Comparison of ENCODE assay signal across 24 cellular contexts in the genomic region with DNA sequence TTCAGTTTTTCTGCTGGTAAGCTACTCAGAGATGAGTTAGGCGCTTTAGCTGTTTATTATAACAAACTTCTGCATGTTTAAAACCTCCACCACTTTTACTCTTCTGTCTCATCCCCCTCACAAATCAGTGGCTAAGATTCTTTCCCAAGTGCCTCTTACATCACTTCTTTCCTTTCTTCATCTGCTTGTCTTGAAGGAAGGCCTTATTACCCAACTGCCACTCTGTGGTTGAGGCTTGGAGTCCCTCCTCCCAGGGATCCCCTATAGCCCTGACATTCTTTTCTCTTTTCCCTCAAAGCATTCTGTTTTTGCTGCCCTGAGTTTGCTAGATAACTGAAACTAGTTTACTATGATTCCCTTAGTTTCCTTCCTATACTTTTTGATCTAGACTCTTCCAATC. TPM values are rescaled to one million over a fixed set of nuclear protein-coding genes. Genes with fewer than 3 reads are reported as not detected.
DNase-seq lines count a peak whose midpoint lies in the region; ATAC-seq, FAIRE-seq and TF ChIP-seq lines count a peak whose summit lies in the region.
"Had no signal": no experiment of that assay in that cellular context is flagged by ENCODE, and none has a peak within 500 bp of the region (broad histone marks: within the 10 kb centered on the region; RNA-seq: fewer than 3 reads in every experiment).

No MANE protein-coding gene starts in this region.

- CTCF ChIA-PET in GM12878 (lab: Yijun Ruan, JAX) (interaction anchor here (0.9 to 2.2 kb wide), 5 partner anchors 12 to 359 kb away, joined by 3 to 7 read pairs (median 4); no protein-coding TSS in a partner anchor), PC-9 (lab: Charles Lee) (no interaction called here)

- TF ChIP-seq POLR2A in GM12878 (IDR thresholded peaks at IDR 0.05; ENCODE audit: low read depth, low read length) = no peak
- no peak for TF ChIP-seq POLR2A in testis (IDR thresholded peaks at IDR 0.05)
- TF ChIP-seq POLR2A in H54 (IDR thresholded peaks at IDR 0.05; ENCODE audit: low read depth, low read length) = no peak

- in situ Hi-C loops in GM12878 (cut with MboI) = no loop called here

- TF ChIP-seq CTCF in DND-41 (IDR thresholded peaks at IDR 0.05; ENCODE audit: borderline replicate concordance, extremely low read depth, low read length, poor library complexity, severe bottlenecking) (no peak), GM12878 (IDR thresholded peaks at IDR 0.05 in 2 of 3, conservative IDR thresholded peaks at IDR 0.05 in 1 of 3; ENCODE audit: control insufficient read depth in 2 of 3, extremely low read depth in 1 of 3, insufficient read depth in 1 of 3, low read depth in 3 of 3, low read length in 3 of 3) (no peak), mucosa of descending colon (IDR thresholded peaks at IDR 0.05) (no peak), PC-9 (conservative IDR thresholded peaks at IDR 0.05) (no peak), testis (IDR thresholded peaks at IDR 0.05) (no peak)

- no TSS peak for BruUV-seq in GM12878 (replicated peaks; lab: Mats Ljungman, UMichigan)
- BruUV-seq in PC-9 (replicated peaks; lab: Mats Ljungman, UMichigan) = no TSS peak

- H3K27me3 ChIP-seq in DND-41 (ENCODE audit: insufficient read depth, low read length, poor library complexity) = no peaks in the 10 kb centered on the region
- no peaks in the 10 kb centered on the region for H3K27me3 ChIP-seq in GM12878 (replicated peaks in 1 of 2; ENCODE audit: control insufficient read depth in 2 of 2, insufficient read depth in 2 of 2, low read length in 1 of 2)
- H3K27me3 ChIP-seq in PC-9 (ENCODE audit: insufficient read depth, low read depth) = no peaks in the 10 kb centered on the region
- H3K27me3 ChIP-seq in testis = no peaks in the 10 kb centered on the region
- H3K27me3 ChIP-seq: right lobe of liver had no signal

- peak; percentile 39 for DNase-seq in DND-41
- peak; percentile 18 for DNase-seq in NCI-H226
- no peak for DNase-seq in GM12878 (ENCODE audit: low read depth, low spot score)
- DNase-seq in renal cortical epithelial cell (ENCODE audit: low read depth) = peak; percentile 47
- no peak for DNase-seq in mucosa of descending colon
- no peak for DNase-seq in PC-9
- no peak for DNase-seq in testis
- DNase-seq in H54 (ENCODE audit: insufficient read length, low spot score) = no peak
- DNase-seq: activated CD4-positive, alpha-beta memory T cell treated with anti-CD3 and anti-CD28 coated beads, Interleukin-2, amount 10 ng/mL, durations not matched to agents 7 days and 5 days; activated CD4-positive, CD25-positive, alpha-beta regulatory T cell; activated gamma-delta T cell treated with Interleukin-2 at 50 U/mL for 16 hours; amniotic stem cell; cortex of kidney; NCI-H1694; NCI-H345; NCI-H82; right lobe of liver; T-helper 9 cell had no signal

- FAIRE-seq in GM12878 (lab: Jason Lieb, UNC) (no peak), H54 (lab: Jason Lieb, UNC) (no peak)
- FAIRE-seq: bronchial epithelial cell, endothelial cell of umbilical vein, islet of Langerhans had no signal

- no peak overlapping the region for H3K9ac ChIP-seq in DND-41 (ENCODE audit: low read depth, low read length)
- no peak overlapping the region for H3K9ac ChIP-seq in GM12878 (ENCODE audit: control insufficient read depth, insufficient read depth, low read length)

- H3K4me3 ChIP-seq in DND-41 (ENCODE audit: low read depth in 1 of 2, low read length in 2 of 2) (no peak overlapping the region), GM12878 (no peak overlapping the region), mucosa of descending colon (no peak overlapping the region), PC-9 (no peak overlapping the region), testis (no peak overlapping the region)
- H3K4me3 ChIP-seq: HAP-1, lung, right lobe of liver, SK-N-MC had no signal

- no peak for TF ChIP-seq EP300 in GM12878 (IDR thresholded peaks at IDR 0.05; ENCODE audit: borderline replicate concordance in 1 of 2, control insufficient read depth in 1 of 2, low read depth in 2 of 2, low read length in 2 of 2)

- no peak overlapping the region for H2AFZ ChIP-seq in DND-41 (ENCODE audit: low read depth, low read length)
- H2AFZ ChIP-seq in GM12878 (ENCODE audit: control insufficient read depth, low read depth, low read length) = no peak overlapping the region
- no peak overlapping the region for H2AFZ ChIP-seq in PC-9

- peak; percentile 88 for ATAC-seq in DND-41 (ENCODE audit: insufficient read depth, low read depth)
- ATAC-seq in GM12878 = no peak
- no peak for ATAC-seq in mucosa of descending colon

- no peaks in the 10 kb centered on the region for H4K20me1 ChIP-seq in DND-41 (ENCODE audit: insufficient read depth, low read length)
- no peaks in the 10 kb centered on the region for H4K20me1 ChIP-seq in GM12878 (ENCODE audit: control insufficient read depth, insufficient read depth)
- H4K20me1 ChIP-seq in PC-9 (ENCODE audit: insufficient read depth) = no peaks in the 10 kb centered on the region

- SMC1A ChIA-PET in GM12878 (lab: Charles Lee; ENCODE audit: uncharacterized antibody, unreplicated experiment) = interaction anchor here (0.8 to 25.6 kb wide), 14 partner anchors 9 to 359 kb away, joined by 3 to 961 read pairs (median 8); a partner anchor contains a TSS

- H3K79me2 ChIP-seq in DND-41 (ENCODE audit: insufficient read depth, low read length) (no peaks in the 10 kb centered on the region), GM12878 (ENCODE audit: control insufficient read depth, insufficient read depth, low read length) (no peaks in the 10 kb centered on the region), PC-9 (ENCODE audit: low read depth) (no peaks in the 10 kb centered on the region)

- RAD21 ChIA-PET in GM12878 (lab: Charles Lee; ENCODE audit: unreplicated experiment) = interaction anchor here (1.2 to 10.0 kb wide), 8 partner anchors 10 to 103 kb away, joined by 3 to 182 read pairs (median 10); no protein-coding TSS in a partner anchor

- intact Hi-C loops in GM12878 (cut with micrococcal nuclease; ENCODE audit: unreplicated experiment) = no loop called here
- intact Hi-C loops in mucosa of descending colon (cut with DNase I, micrococcal nuclease) = no loop called here
- intact Hi-C loops in PC-9 (cut with micrococcal nuclease; ENCODE audit: unreplicated experiment) = no loop called here
- intact Hi-C loops in testis (cut with DNase I; ENCODE audit: low total_unique reads) = no loop called here

- H3K27ac ChIP-seq in DND-41 (ENCODE audit: low read length) (no peak overlapping the region), GM12878 (ENCODE audit: control insufficient read depth, insufficient read depth) (no peak overlapping the region), PC-9 (no peak overlapping the region), testis (no peak overlapping the region)
- H3K27ac ChIP-seq: right lobe of liver, SK-N-MC had no signal

- peak overlapping the region; percentile 4; the same call in 1 of the 2 replicates for H3K4me2 ChIP-seq in DND-41 (ENCODE audit: insufficient read depth, low read length)
- H3K4me2 ChIP-seq in GM12878 (ENCODE audit: control insufficient read depth, insufficient read depth) = no peak overlapping the region
- no peak overlapping the region for H3K4me2 ChIP-seq in PC-9

- no peaks in the 10 kb centered on the region for H3K9me2 ChIP-seq in PC-9 (ENCODE audit: insufficient read depth)

- TF ChIP-seq RAD21 in GM12878 (IDR thresholded peaks at IDR 0.05; ENCODE audit: insufficient read depth, low read depth, low read length) = no peak

- H3K9me3 ChIP-seq in DND-41 (ENCODE audit: insufficient read depth, low read length, severe bottlenecking) = no peaks in the 10 kb centered on the region
- H3K9me3 ChIP-seq in GM12878 (replicated peaks; ENCODE audit: control insufficient read depth, insufficient read depth, low read length) = no peaks in the 10 kb centered on the region
- H3K9me3 ChIP-seq in mucosa of descending colon = no peaks in the 10 kb centered on the region
- H3K9me3 ChIP-seq in PC-9 (ENCODE audit: insufficient read depth, low read depth) = no peaks in the 10 kb centered on the region
- H3K9me3 ChIP-seq in testis = no peaks in the 10 kb centered on the region
- H3K9me3 ChIP-seq: HAP-1, right lobe of liver had no signal

- H3K36me3 ChIP-seq in DND-41 (ENCODE audit: insufficient read depth, low read length) (no peaks in the 10 kb centered on the region), GM12878 (ENCODE audit: control insufficient read depth in 2 of 2, insufficient read depth in 2 of 2, low read length in 1 of 2) (no peaks in the 10 kb centered on the region), mucosa of descending colon (ENCODE audit: low read depth) (no peaks in the 10 kb centered on the region), PC-9 (ENCODE audit: low read depth) (no peaks in the 10 kb centered on the region), testis (ENCODE audit: low read depth, missing control alignments) (no peaks in the 10 kb centered on the region)
- H3K36me3 ChIP-seq: HAP-1, right lobe of liver had no signal

- H3F3A ChIP-seq in PC-9 (ENCODE audit: insufficient read depth, low read depth) = no peaks in the 10 kb centered on the region

- POLR2A ChIA-PET in GM12878 (lab: Charles Lee) (interaction anchor here (0.8 to 2.8 kb wide), 8 partner anchors 9 to 311 kb away, joined by 3 to 8 read pairs (median 4); no protein-coding TSS in a partner anchor), PC-9 (lab: Charles Lee; ENCODE audit: unreplicated experiment) (no interaction called here)

- H3K4me1 ChIP-seq in DND-41 (ENCODE audit: insufficient read depth, low read length) = peaks cover 10% of the 10 kb centered on the region
- H3K4me1 ChIP-seq in GM12878 (ENCODE audit: control insufficient read depth, insufficient read depth, low read length) = peaks cover 8% of the 10 kb centered on the region
- H3K4me1 ChIP-seq in mucosa of descending colon (ENCODE audit: low read depth) = peaks cover 5% of the 10 kb centered on the region
- H3K4me1 ChIP-seq in PC-9 (replicated peaks; ENCODE audit: insufficient read depth) = no peaks in the 10 kb centered on the region
- no peaks in the 10 kb centered on the region for H3K4me1 ChIP-seq in testis
- H3K4me1 ChIP-seq: HAP-1, right lobe of liver had no signal

- WGBS in GM12878 (ENCODE audit: insufficient coverage, insufficient replicate concordance, low lambda C conversion rate, missing lambda C conversion rate) = 77% methylated on average over 1 of the region's 1 CpG
- WGBS in testis, 2 donors = 95 to 100% methylated on average over 1 of the region's 1 CpG

RNA-seq across cellular contexts. Expression of a gene that starts 37.3 kb away (rescaled TPM):
- 304 and 337 TPM in 2 replicates for total RNA-seq in GM12878 (2013; cell fraction: nucleolus; rRNA removed)
- total RNA-seq in GM12878 (2014; rRNA removed) = 91.0 and 119 TPM in 2 replicates
- total RNA-seq in GM12878 (2014; rRNA removed; fragmentation: Illumina TruSeq; extraction: Trizol) = 136 and 141 TPM in 2 replicates
- 102 and 105 TPM in 2 replicates for total RNA-seq in GM12878 (2021)
- 95.7 TPM for polyA plus RNA-seq in GM12878 (2011; ENCODE audit: low read depth)
- 387 and 495 TPM in 2 replicates for polyA plus RNA-seq in GM12878 (2011; rRNA removed)
- polyA plus RNA-seq in GM12878 (2011; cell fraction: cytosol; rRNA removed) = 119 and 126 TPM in 2 replicates
- polyA plus RNA-seq in GM12878 (2011; cell fraction: nucleus; rRNA removed) = 126 and 130 TPM in 2 replicates
- 95.1 and 139 TPM in 2 replicates for polyA plus RNA-seq in GM12878 (2012)
- polyA plus RNA-seq in GM12878 (2014; fragmentation: Illumina TruSeq; extraction: Trizol) = 155 and 196 TPM in 2 replicates
- polyA plus RNA-seq in GM12878 (2014; fragmentation: Nextera tagmentation; extraction: Ambion mirVana) = 100 to 1,000 TPM; 102 to 134 TPM
- 79.7 and 93.1 TPM in 2 replicates for polyA plus RNA-seq in GM12878 (2014; rRNA removed)
- 100 to 1,000 TPM; 171 to 187 TPM for polyA plus RNA-seq in GM12878 (2016; fragmentation: Nextera tagmentation; extraction: Ambion mirVana)
- polyA minus RNA-seq in GM12878 (2011; rRNA and poly(A)+ RNA removed) = 158 and 297 TPM in 2 replicates
- 46.1 and 75.2 TPM in 2 replicates for polyA minus RNA-seq in GM12878 (2011; cell fraction: cytosol; rRNA and poly(A)+ RNA removed)
- 43.8 and 61.5 TPM in 2 replicates for polyA minus RNA-seq in GM12878 (2011; cell fraction: nucleus; rRNA and poly(A)+ RNA removed)
- 159 and 174 TPM in 2 replicates for total RNA-seq in renal cortical epithelial cell
- 10 to 100 TPM; 29.6 to 71.1 (median 40.3) TPM for total RNA-seq in mucosa of descending colon
- total RNA-seq in PC-9 (2021) = 54.3 and 63.0 TPM in 2 replicates
- 10 to 100 TPM; 39.5 to 45.7 TPM for total RNA-seq in testis
- 32.3 TPM for polyA plus RNA-seq in testis (ENCODE audit: insufficient read depth, low read depth, low replicate concordance)

Comparison
In these comparisons a context has a peak if more than half of its experiments do, and no peak if none do; other contexts are left out.
1. DNase-seq: peak in DND-41 (single experiment), NCI-H226 (single experiment) and renal cortical epithelial cell (single experiment); none in GM12878 (single experiment), mucosa of descending colon (0 of 3), PC-9 (0 of 2), testis (single experiment) and H54 (single experiment).